ENCODE assay signal across 1 cellular context in the genomic region with DNA sequence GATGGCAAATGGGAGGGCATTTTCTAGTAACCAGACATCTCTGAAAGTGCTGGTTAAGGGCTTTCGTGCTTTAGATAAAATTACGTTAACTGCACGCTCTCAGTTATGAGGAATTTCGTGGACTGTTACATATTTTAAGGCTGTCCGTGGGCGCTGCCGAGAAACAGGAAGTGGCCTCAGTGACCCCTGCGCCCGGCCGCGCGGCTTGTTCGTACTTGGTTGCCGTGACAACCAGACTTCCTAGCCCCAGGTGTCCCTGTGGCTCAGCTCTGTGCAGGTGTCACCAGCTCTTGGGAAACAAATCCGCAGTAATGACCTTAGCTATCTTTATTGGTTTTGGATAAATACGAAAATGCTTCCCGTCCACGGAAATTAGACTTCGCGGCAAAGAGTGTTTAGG.
TF ChIP-seq lines count a peak whose summit lies in the region.

No MANE protein-coding gene starts in this region.

TF ChIP-seq in K562, 482 proteins besides CTCF, POLR2A, EP300 and RAD21 (continued from another document):
- TF ChIP-seq, protein P1, sequence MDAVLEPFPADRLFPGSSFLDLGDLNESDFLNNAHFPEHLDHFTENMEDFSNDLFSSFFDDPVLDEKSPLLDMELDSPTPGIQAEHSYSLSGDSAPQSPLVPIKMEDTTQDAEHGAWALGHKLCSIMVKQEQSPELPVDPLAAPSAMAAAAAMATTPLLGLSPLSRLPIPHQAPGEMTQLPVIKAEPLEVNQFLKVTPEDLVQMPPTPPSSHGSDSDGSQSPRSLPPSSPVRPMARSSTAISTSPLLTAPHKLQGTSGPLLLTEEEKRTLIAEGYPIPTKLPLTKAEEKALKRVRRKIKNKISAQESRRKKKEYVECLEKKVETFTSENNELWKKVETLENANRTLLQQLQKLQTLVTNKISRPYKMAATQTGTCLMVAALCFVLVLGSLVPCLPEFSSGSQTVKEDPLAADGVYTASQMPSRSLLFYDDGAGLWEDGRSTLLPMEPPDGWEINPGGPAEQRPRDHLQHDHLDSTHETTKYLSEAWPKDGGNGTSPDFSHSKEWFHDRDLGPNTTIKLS (IDR thresholded peaks at IDR 0.05; ENCODE audit: borderline replicate concordance, low read depth), result no peak
- no peak for TF ChIP-seq CREM (IDR thresholded peaks at IDR 0.05; ENCODE audit: low read depth)
- no peak for TF ChIP-seq JUN (IDR thresholded peaks at IDR 0.05; ENCODE audit: borderline replicate concordance, low read depth, low read length)
- TF ChIP-seq JUN (CRISPR knock-in tag; IDR thresholded peaks at IDR 0.05; ENCODE audit: borderline replicate concordance), result no peak
- TF ChIP-seq, protein P2, sequence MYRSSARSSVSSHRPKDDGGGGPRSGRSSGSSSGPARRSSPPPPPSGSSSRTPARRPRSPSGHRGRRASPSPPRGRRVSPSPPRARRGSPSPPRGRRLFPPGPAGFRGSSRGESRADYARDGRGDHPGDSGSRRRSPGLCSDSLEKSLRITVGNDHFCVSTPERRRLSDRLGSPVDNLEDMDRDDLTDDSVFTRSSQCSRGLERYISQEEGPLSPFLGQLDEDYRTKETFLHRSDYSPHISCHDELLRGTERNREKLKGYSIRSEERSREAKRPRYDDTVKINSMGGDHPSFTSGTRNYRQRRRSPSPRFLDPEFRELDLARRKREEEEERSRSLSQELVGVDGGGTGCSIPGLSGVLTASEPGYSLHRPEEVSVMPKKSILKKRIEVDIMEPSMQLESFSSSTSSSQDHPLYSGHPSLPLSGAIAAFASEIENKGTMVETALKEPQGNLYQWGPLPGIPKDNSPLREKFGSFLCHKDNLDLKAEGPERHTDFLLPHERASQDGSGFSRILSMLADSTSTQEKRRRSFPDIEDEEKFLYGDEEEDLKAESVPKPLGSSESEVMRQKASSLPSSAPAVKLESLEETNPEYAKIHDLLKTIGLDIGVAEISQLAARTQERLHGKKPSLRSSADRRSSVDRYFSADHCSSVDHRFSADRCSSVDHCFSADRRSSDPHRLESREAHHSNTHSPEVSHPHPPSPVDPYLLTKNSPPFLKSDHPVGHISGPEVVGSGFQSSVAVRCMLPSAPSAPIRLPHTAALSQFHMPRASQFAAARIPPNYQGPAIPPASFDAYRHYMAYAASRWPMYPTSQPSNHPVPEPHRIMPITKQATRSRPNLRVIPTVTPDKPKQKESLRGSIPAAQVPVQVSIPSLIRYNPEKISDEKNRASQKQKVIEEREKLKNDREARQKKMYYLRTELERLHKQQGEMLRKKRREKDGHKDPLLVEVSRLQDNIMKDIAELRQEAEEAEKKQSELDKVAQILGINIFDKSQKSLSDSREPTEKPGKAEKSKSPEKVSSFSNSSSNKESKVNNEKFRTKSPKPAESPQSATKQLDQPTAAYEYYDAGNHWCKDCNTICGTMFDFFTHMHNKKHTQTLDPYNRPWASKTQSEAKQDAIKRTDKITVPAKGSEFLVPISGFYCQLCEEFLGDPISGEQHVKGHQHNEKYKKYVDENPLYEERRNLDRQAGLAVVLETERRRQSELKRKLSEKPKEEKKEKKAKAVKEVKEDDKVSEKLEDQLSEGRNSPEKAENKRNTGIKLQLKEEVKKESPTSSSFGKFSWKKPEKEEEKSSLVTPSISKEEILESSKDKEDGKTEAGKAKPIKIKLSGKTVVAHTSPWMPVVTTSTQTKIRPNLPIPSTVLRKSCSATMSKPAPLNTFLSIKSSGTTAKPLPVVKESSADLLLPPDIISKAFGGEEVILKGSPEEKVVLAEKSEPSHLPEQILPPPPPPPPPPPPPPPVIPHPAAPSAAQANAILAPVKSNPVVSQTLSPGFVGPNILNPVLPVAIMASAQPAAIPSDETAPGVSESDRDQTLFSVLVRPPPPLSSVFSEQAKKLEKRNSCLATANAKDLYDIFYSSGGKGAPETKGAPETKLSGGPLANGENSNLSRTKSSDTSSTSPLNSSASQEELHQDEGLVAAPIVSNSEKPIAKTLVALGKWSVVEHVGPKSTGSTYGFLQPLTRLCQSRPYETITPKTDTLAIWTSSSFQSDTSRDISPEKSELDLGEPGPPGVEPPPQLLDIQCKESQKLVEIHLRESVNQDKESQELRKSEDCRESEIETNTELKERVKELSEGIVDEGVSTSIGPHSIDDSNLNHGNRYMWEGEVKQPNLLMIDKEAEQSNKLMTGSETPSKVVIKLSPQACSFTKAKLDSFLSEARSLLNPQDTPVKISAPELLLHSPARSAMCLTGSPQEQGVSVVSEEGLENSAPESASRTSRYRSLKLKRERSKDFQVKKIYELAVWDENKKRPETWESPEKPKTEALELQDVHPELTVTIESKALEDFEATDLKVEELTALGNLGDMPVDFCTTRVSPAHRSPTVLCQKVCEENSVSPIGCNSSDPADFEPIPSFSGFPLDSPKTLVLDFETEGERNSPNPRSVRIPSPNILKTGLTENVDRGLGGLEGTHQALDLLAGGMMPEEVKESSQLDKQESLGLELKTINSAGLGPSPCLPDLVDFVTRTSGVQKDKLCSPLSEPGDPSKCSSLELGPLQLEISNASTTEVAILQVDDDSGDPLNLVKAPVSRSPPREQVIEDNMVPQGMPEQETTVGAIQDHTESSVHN (IDR thresholded peaks at IDR 0.05; ENCODE audit: borderline replicate concordance in 1 of 2, low read depth in 1 of 2), result no peak
- TF ChIP-seq NR2C2 (CRISPR knock-in tag; IDR thresholded peaks at IDR 0.05), result no peak
- TF ChIP-seq NR2C2 (tag; IDR thresholded peaks at IDR 0.05), result peak; percentile 32; the same call in 1 of the 2 replicates
- TF ChIP-seq XRCC5 (IDR thresholded peaks at IDR 0.05; ENCODE audit: low read depth, low read length), result no peak
- TF ChIP-seq CCNT2 (IDR thresholded peaks at IDR 0.05; ENCODE audit: borderline replicate concordance, extremely low read depth, insufficient read length, low read depth, low read length), result no peak
- TF ChIP-seq COPS2 (conservative IDR thresholded peaks at IDR 0.05), result no peak
- TF ChIP-seq, protein P3, sequence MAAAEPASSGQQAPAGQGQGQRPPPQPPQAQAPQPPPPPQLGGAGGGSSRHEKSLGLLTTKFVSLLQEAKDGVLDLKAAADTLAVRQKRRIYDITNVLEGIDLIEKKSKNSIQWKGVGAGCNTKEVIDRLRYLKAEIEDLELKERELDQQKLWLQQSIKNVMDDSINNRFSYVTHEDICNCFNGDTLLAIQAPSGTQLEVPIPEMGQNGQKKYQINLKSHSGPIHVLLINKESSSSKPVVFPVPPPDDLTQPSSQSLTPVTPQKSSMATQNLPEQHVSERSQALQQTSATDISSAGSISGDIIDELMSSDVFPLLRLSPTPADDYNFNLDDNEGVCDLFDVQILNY (CRISPR knock-in tag; IDR thresholded peaks at IDR 0.05), result no peak
